Comparison of ENCODE assay signal across 7 cellular contexts in genomic region chr17:52762794-52763167, GRCh38.
"Had no signal": no experiment of that assay in that cellular context is flagged by ENCODE, and none has a peak within 500 bp of the region (broad histone marks: within the 10 kb centered on the region; RNA-seq: fewer than 3 reads in every experiment).

No MANE protein-coding gene starts in this region.

- DNase-seq: GM23248, HCEC 1CT, KBM-7 had no signal

- H3K36me3 Mint-ChIP-seq: IgD-negative memory B cell had no signal

- H3K4me1 Mint-ChIP-seq: IgD-negative memory B cell had no signal

- H3K4me3 ChIP-seq: GM23248 had no signal

- H2AFZ ChIP-seq: GM23248 had no signal

- H3K9ac ChIP-seq: GM23248 had no signal

- H3K27ac ChIP-seq: GM23248, HL-60 had no signal

- H3K27me3 Mint-ChIP-seq: IgD-negative memory B cell had no signal

- H3K27ac Mint-ChIP-seq: H9 had no signal

- ATAC-seq: HepG2 had no signal

- H3K4me3 Mint-ChIP-seq: H9, IgD-negative memory B cell had no signal
